Comparison of ENCODE assay signal across 12 cellular contexts in genomic region chr12:109336593-109336992, GRCh38. TPM values are rescaled to one million over a fixed set of nuclear protein-coding genes. Genes with fewer than 3 reads are reported as not detected.
"Had no signal": no experiment of that assay in that cellular context is flagged by ENCODE, and none has a peak within 500 bp of the region (broad histone marks: within the 10 kb centered on the region; RNA-seq: fewer than 3 reads in every experiment).

No MANE protein-coding gene starts in this region.

- H3K9ac ChIP-seq: KMS-11 had no signal

- H2AFZ ChIP-seq: GM23338 had no signal

- H3K36me3 Mint-ChIP-seq: IgD-negative memory B cell had no signal

- DNase-seq: H9, HCEC 1CT, HFFc6, Karpas-422, KBM-7 had no signal

- H3K4me3 ChIP-seq: GM23338 had no signal

- ATAC-seq: GM23338, HepG2 had no signal

- H3K27ac ChIP-seq: HL-60, KMS-11 had no signal

- H3K27ac Mint-ChIP-seq: GM23338, HFFc6, IgD-negative memory B cell had no signal

- H3K4me1 Mint-ChIP-seq: GM23338, IgD-negative memory B cell had no signal

- H3K4me3 Mint-ChIP-seq: GM23338, H9, HFFc6, IgD-negative memory B cell had no signal

- H3K4me2 ChIP-seq: GM23338, KMS-11 had no signal

RNA-seq across cellular contexts. Expression of gene MYO1H, which starts 11.1 kb away (rescaled TPM):
- total RNA-seq: GM23338, H1, HepG2, HFFc6, HT1080 had no signal
- polyA plus RNA-seq: GM23338, HepG2, IgD-negative memory B cell had no signal

RNA-seq across cellular contexts. Expression of gene FOXN4, which starts 27.5 kb away (rescaled TPM):
- total RNA-seq: HFFc6, HT1080 had no signal
- polyA plus RNA-seq: HepG2, IgD-negative memory B cell had no signal
